In the genomic region with DNA sequence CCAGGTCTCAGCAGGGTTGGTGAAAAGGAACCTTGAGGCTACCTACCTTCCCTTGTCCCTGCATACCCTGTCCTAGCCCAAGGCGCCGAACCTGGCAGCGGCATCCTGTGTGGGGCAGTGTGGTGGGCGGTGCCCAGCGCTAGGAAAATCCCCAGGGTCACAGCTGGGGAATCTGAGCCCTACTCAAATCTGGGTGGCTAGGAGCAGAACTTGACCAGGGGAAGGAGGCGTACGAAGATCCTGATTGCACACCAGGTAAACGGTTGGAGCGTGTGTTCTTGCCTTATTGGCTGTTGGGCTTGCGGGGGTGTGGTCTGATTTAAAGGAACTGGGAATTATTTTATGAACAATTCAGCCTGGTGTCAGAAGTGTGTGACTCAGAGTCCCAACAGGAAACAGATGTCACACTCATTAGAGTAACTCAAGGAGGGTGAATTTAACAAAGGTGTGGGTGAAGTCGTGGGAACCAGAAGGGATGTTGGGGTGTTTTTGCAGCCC, we compare ENCODE assay signal across 9 cellular contexts.
DNase-seq lines count a peak whose midpoint lies in the region; ATAC-seq, FAIRE-seq and TF ChIP-seq lines count a peak whose summit lies in the region.
"Had no signal": no experiment of that assay in that cellular context is flagged by ENCODE, and none has a peak within 500 bp of the region (broad histone marks: within the 10 kb centered on the region; RNA-seq: fewer than 3 reads in every experiment).

No MANE protein-coding gene starts in this region.

- no peaks in the 10 kb centered on the region for H3K27me3 ChIP-seq in SK-N-SH (ENCODE audit: insufficient read depth)

- POLR2A ChIA-PET in SK-N-SH (lab: Yijun Ruan, JAX): no interaction called here

- H3K27ac ChIP-seq in SK-N-SH (ENCODE audit: low read depth in 2 of 2, low read length in 1 of 2): no peak overlapping the region

- TF ChIP-seq EP300 in SK-N-SH (IDR thresholded peaks at IDR 0.05; ENCODE audit: borderline replicate concordance in 1 of 2, low read depth in 1 of 2, low read length in 1 of 2): no peak

- no peaks in the 10 kb centered on the region for H3F3A ChIP-seq in SK-N-SH (replicated peaks; ENCODE audit: insufficient read depth)

- no peak for FAIRE-seq in frontal cortex (lab: Jason Lieb, UNC)

- ATAC-seq in GM18868 (IDR thresholded peaks at IDR 0.05; ENCODE audit: unreplicated experiment) (peak; percentile 56), HG02870 (IDR thresholded peaks at IDR 0.05; ENCODE audit: unreplicated experiment) (peak; percentile 77), omental fat pad (ENCODE audit: low FRiP score) (peak; percentile 26), GM21423 (IDR thresholded peaks at IDR 0.05; ENCODE audit: unreplicated experiment) (no peak)
- ATAC-seq: Right ventricle myocardium inferior had no signal

- no peak overlapping the region for H2AFZ ChIP-seq in SK-N-SH (ENCODE audit: low read depth)

- no peak overlapping the region for H3K4me3 ChIP-seq in SK-N-SH (ENCODE audit: low read depth in 2 of 2, low read length in 1 of 2)

- TF ChIP-seq CTCF in omental fat pad (IDR thresholded peaks at IDR 0.05): no peak
- TF ChIP-seq CTCF in SK-N-SH (IDR thresholded peaks at IDR 0.05): no peak

- H3K4me1 ChIP-seq in SK-N-SH (ENCODE audit: control insufficient read depth in 1 of 2, insufficient read depth in 2 of 2, low read depth in 1 of 2, low read length in 1 of 2): no peaks in the 10 kb centered on the region; a peak in 1 of 4 replicates

- H3K9ac ChIP-seq in SK-N-SH: no peak overlapping the region

- no peaks in the 10 kb centered on the region for H3K9me2 ChIP-seq in SK-N-SH

- H3K79me2 ChIP-seq in SK-N-SH (ENCODE audit: insufficient read depth): no peaks in the 10 kb centered on the region

- H3K4me2 ChIP-seq in SK-N-SH: no peak overlapping the region

- DNase-seq in RPMI7951 (ENCODE audit: low read depth) (peak; percentile 35), omental fat pad (ENCODE audit: low spot score) (no peak), SK-N-SH (no peak), frontal cortex (ENCODE audit: low spot score in 2 of 2) (no peak)
- DNase-seq: midbrain had no signal

- no peaks in the 10 kb centered on the region for H3K36me3 ChIP-seq in SK-N-SH (replicated peaks in 1 of 2; ENCODE audit: control insufficient read depth in 1 of 2, insufficient read depth in 2 of 2, low read length in 1 of 2)

- no peaks in the 10 kb centered on the region for H4K20me1 ChIP-seq in SK-N-SH (ENCODE audit: insufficient read depth)

- CTCF ChIA-PET in SK-N-SH (lab: Yijun Ruan, JAX): no interaction called here

- H3K9me3 ChIP-seq in SK-N-SH: no peaks in the 10 kb centered on the region

- WGBS in SK-N-SH (ENCODE audit: low lambda C conversion rate): 85% methylated on average over 9 of the region's 11 CpGs

- TF ChIP-seq RAD21 in SK-N-SH (IDR thresholded peaks at IDR 0.05; ENCODE audit: low read length): no peak

TF ChIP-seq in SK-N-SH, 30 proteins besides CTCF, POLR2A, EP300 and RAD21:
- TF ChIP-seq, protein P1, sequence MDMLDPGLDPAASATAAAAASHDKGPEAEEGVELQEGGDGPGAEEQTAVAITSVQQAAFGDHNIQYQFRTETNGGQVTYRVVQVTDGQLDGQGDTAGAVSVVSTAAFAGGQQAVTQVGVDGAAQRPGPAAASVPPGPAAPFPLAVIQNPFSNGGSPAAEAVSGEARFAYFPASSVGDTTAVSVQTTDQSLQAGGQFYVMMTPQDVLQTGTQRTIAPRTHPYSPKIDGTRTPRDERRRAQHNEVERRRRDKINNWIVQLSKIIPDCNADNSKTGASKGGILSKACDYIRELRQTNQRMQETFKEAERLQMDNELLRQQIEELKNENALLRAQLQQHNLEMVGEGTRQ (IDR thresholded peaks at IDR 0.05; ENCODE audit: borderline replicate concordance, low read depth, low read length): no peak
- TF ChIP-seq GABPA (IDR thresholded peaks at IDR 0.05; ENCODE audit: low read depth) (no peak), YY1 (IDR thresholded peaks at IDR 0.05; ENCODE audit: low read depth) (no peak), RCOR1 (IDR thresholded peaks at IDR 0.05; ENCODE audit: low read length) (no peak), RXRA (IDR thresholded peaks at IDR 0.05; ENCODE audit: borderline replicate concordance, low read depth) (no peak), NFIC (IDR thresholded peaks at IDR 0.05; ENCODE audit: borderline replicate concordance) (no peak), EZH2phosphoT487 (IDR thresholded peaks at IDR 0.05; ENCODE audit: borderline replicate concordance, low read depth) (no peak), SIN3A (IDR thresholded peaks at IDR 0.05; ENCODE audit: borderline replicate concordance, low read depth, low read length) (no peak), MEF2A (IDR thresholded peaks at IDR 0.05; ENCODE audit: borderline replicate concordance, low read depth) (no peak), FOSL2 (IDR thresholded peaks at IDR 0.05; ENCODE audit: borderline replicate concordance, low read depth) (no peak), POLR2AphosphoS5 (IDR thresholded peaks at IDR 0.05; ENCODE audit: low read depth, low read length) (no peak), TEAD4 (IDR thresholded peaks at IDR 0.05; ENCODE audit: borderline replicate concordance, insufficient read depth) (no peak)
- TF ChIP-seq, protein P2, sequence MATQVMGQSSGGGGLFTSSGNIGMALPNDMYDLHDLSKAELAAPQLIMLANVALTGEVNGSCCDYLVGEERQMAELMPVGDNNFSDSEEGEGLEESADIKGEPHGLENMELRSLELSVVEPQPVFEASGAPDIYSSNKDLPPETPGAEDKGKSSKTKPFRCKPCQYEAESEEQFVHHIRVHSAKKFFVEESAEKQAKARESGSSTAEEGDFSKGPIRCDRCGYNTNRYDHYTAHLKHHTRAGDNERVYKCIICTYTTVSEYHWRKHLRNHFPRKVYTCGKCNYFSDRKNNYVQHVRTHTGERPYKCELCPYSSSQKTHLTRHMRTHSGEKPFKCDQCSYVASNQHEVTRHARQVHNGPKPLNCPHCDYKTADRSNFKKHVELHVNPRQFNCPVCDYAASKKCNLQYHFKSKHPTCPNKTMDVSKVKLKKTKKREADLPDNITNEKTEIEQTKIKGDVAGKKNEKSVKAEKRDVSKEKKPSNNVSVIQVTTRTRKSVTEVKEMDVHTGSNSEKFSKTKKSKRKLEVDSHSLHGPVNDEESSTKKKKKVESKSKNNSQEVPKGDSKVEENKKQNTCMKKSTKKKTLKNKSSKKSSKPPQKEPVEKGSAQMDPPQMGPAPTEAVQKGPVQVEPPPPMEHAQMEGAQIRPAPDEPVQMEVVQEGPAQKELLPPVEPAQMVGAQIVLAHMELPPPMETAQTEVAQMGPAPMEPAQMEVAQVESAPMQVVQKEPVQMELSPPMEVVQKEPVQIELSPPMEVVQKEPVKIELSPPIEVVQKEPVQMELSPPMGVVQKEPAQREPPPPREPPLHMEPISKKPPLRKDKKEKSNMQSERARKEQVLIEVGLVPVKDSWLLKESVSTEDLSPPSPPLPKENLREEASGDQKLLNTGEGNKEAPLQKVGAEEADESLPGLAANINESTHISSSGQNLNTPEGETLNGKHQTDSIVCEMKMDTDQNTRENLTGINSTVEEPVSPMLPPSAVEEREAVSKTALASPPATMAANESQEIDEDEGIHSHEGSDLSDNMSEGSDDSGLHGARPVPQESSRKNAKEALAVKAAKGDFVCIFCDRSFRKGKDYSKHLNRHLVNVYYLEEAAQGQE (IDR thresholded peaks at IDR 0.05; ENCODE audit: low read depth, low read length): no peak
- TF ChIP-seq, protein P3, sequence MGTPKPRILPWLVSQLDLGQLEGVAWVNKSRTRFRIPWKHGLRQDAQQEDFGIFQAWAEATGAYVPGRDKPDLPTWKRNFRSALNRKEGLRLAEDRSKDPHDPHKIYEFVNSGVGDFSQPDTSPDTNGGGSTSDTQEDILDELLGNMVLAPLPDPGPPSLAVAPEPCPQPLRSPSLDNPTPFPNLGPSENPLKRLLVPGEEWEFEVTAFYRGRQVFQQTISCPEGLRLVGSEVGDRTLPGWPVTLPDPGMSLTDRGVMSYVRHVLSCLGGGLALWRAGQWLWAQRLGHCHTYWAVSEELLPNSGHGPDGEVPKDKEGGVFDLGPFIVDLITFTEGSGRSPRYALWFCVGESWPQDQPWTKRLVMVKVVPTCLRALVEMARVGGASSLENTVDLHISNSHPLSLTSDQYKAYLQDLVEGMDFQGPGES (IDR thresholded peaks at IDR 0.05; ENCODE audit: low read depth, low read length): no peak
- TF ChIP-seq, protein P4, sequence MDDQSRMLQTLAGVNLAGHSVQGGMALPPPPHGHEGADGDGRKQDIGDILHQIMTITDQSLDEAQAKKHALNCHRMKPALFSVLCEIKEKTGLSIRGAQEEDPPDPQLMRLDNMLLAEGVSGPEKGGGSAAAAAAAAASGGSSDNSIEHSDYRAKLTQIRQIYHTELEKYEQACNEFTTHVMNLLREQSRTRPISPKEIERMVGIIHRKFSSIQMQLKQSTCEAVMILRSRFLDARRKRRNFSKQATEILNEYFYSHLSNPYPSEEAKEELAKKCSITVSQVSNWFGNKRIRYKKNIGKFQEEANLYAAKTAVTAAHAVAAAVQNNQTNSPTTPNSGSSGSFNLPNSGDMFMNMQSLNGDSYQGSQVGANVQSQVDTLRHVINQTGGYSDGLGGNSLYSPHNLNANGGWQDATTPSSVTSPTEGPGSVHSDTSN (IDR thresholded peaks at IDR 0.05): no peak
